Comparison of ENCODE assay signal across 10 cellular contexts in the genomic region with DNA sequence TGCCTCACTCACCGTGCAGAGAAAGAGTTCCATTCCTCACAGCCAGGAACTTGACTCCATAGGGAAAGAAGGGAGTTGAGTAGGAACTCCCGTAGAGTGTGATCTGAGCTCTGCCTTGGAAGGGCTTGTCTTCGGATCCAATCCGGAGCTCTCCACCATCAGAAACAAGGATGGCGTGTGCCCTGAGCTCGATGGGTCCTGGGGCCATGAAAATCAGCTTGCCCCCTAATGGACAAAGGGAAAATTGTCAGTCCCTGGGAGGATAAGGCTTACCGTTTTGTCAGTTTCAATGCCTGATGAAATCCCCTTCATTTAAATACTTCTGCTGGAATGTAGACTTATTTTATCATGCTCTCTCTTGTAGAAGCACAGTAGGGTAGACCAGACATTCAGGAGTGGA.
DNase-seq lines count a peak whose midpoint lies in the region; ATAC-seq, FAIRE-seq and TF ChIP-seq lines count a peak whose summit lies in the region.
"Had no signal": no experiment of that assay in that cellular context is flagged by ENCODE, and none has a peak within 500 bp of the region (broad histone marks: within the 10 kb centered on the region; RNA-seq: fewer than 3 reads in every experiment).

No MANE protein-coding gene starts in this region.

- no peak for FAIRE-seq in small intestine (lab: Jason Lieb, UNC)

- WGBS in small intestine, 3 donors: 69 to 88% (median 83%) methylated on average over 7 of the region's 7 CpGs

- H3K9me3 Mint-ChIP-seq in mesothelial cell of epicardium: peaks cover 5% of the 10 kb centered on the region

- peaks cover 8% of the 10 kb centered on the region for H3K27me3 Mint-ChIP-seq in mesothelial cell of epicardium (ENCODE audit: low read depth)

- H3K4me3 Mint-ChIP-seq in mesothelial cell of epicardium: no peak overlapping the region

- DNase-seq in RWPE1 (ENCODE audit: low spot score): peak; percentile 13
- DNase-seq in mesothelial cell of epicardium (ENCODE audit: low spot score in 2 of 2, unreplicated experiment in 2 of 2): no peak
- DNase-seq in NCI-H1436 (lab: John Stamatoyannopoulos, UW): no peak
- DNase-seq in small intestine: no peak
- no peak for DNase-seq in glomerular visceral epithelial cell (ENCODE audit: extremely low spot score)
- no peak for DNase-seq in LoVo (ENCODE audit: low spot score)
- DNase-seq: retina, T-helper 2 cell had no signal

- POLR2A ChIA-PET in RWPE1 (lab: Yijun Ruan, JAX; ENCODE audit: low non-redundant PET): no interaction called here

- CTCF ChIA-PET in RWPE1 (lab: Yijun Ruan, JAX): interaction anchor here (0.6 to 0.7 kb wide), 3 partner anchors 27 to 365 kb away, joined by 3 to 5 read pairs (median 4); no protein-coding TSS in a partner anchor

- no peaks in the 10 kb centered on the region for H3K4me1 Mint-ChIP-seq in mesothelial cell of epicardium

- H3K27ac Mint-ChIP-seq in mesothelial cell of epicardium: no peak overlapping the region

- H3K27me3 ChIP-seq in small intestine (ENCODE audit: control insufficient read depth in 2 of 2, insufficient read depth in 2 of 2, low read length in 2 of 2): no peaks in the 10 kb centered on the region

- H3K27ac ChIP-seq in RWPE1: no peak overlapping the region
- no peak overlapping the region for H3K27ac ChIP-seq in small intestine (ENCODE audit: low read depth in 1 of 2, low read length in 1 of 2)

- ATAC-seq in HG03175 (IDR thresholded peaks at IDR 0.05; ENCODE audit: unreplicated experiment): peak; percentile 65

- H3K9me3 ChIP-seq in small intestine (ENCODE audit: control insufficient read depth, low read depth): no peaks in the 10 kb centered on the region

- no peak overlapping the region for H3K4me3 ChIP-seq in small intestine (ENCODE audit: low read depth in 1 of 2, low read length in 2 of 2)

- TF ChIP-seq CTCF in GM12873 (IDR thresholded peaks at IDR 0.05; ENCODE audit: insufficient read depth, low read depth, low read length, missing control alignments): peak; percentile 71
- no peak for TF ChIP-seq CTCF in RWPE1 (conservative IDR thresholded peaks at IDR 0.05; ENCODE audit: low read depth)
- TF ChIP-seq CTCF in mesothelial cell of epicardium (IDR thresholded peaks at IDR 0.05; ENCODE audit: unreplicated experiment): peak; percentile 31

- H3K36me3 Mint-ChIP-seq in mesothelial cell of epicardium: no peaks in the 10 kb centered on the region

- H3K4me1 ChIP-seq in small intestine (ENCODE audit: control insufficient read depth in 2 of 2, insufficient read depth in 1 of 2, low read depth in 1 of 2, low read length in 1 of 2): peaks cover 0 to 3% of the 10 kb centered on the region in 2 donors

- no peaks in the 10 kb centered on the region for H3K36me3 ChIP-seq in small intestine (ENCODE audit: control insufficient read depth in 2 of 2, insufficient read depth in 2 of 2, low read length in 2 of 2)
